In genomic region chr18:7886436-7886835, GRCh38 we compare ENCODE assay signal across 37 cellular contexts.
"Had no signal": no experiment of that assay in that cellular context is flagged by ENCODE, and none has a peak within 500 bp of the region (broad histone marks: within the 10 kb centered on the region; RNA-seq: fewer than 3 reads in every experiment).

No MANE protein-coding gene starts in this region.

- H3K4me1 Mint-ChIP-seq: activated B cell treated with CpG ODN at 0.5 μM for 24 hours; activated naive CD4-positive, alpha-beta T cell treated with anti-CD3 and anti-CD28 coated beads, Interleukin-2, amount 10 ng/mL, durations not matched to agents 7 days and 5 days; T-cell had no signal

- H3K4me3 ChIP-seq: ascending aorta, cardiac muscle cell, MG63, PC-9 had no signal

- H3K27ac ChIP-seq: ascending aorta, cardiac muscle cell, PC-9, RWPE1, VCaP had no signal

- H3K4me3 Mint-ChIP-seq: activated B cell treated with CpG ODN at 0.5 μM for 24 hours; activated CD4-positive, alpha-beta memory T cell treated with anti-CD3 and anti-CD28 coated beads for 36 hours; activated naive CD4-positive, alpha-beta T cell treated with anti-CD3 and anti-CD28 coated beads, Interleukin-2, amount 10 ng/mL, durations not matched to agents 7 days and 5 days; activated naive CD8-positive, alpha-beta T cell; activated T-cell treated with anti-CD3 and anti-CD28 coated beads, Interleukin-2, amount 50 U/mL, for 4 hours; activated T-helper 1 cell treated with anti-CD3 and anti-CD28 coated beads, Interleukin-12 subunit alpha, Interleukin-12 subunit beta, Interleukin-2, Interleukin-4 antibody, amounts not matched to agents 30 ng/mL and 10 ng/mL and 1 ng/mL, durations not matched to agents 14 hours and 24 hours and 36 hours; T-cell had no signal

- H3K27ac Mint-ChIP-seq: activated B cell treated with CpG ODN at 0.5 μM for 24 hours; activated CD4-positive, alpha-beta memory T cell treated with anti-CD3 and anti-CD28 coated beads for 36 hours; activated naive CD4-positive, alpha-beta T cell treated with anti-CD3 and anti-CD28 coated beads, Interleukin-2, amount 10 ng/mL, durations not matched to agents 7 days and 5 days; activated naive CD8-positive, alpha-beta T cell; activated T-helper 1 cell treated with anti-CD3 and anti-CD28 coated beads, Interleukin-12 subunit alpha, Interleukin-12 subunit beta, Interleukin-2, Interleukin-4 antibody, amounts not matched to agents 30 ng/mL and 10 ng/mL and 1 ng/mL, durations not matched to agents 14 hours and 24 hours and 36 hours; T-cell had no signal

- DNase-seq: activated B cell treated with CpG ODN at 0.5 μM for 24 hours; activated CD4-positive, alpha-beta memory T cell treated with anti-CD3 and anti-CD28 coated beads for 36 hours; activated CD4-positive, alpha-beta T cell treated with anti-CD3 and anti-CD28 coated beads for 4 hours; activated CD4-positive, alpha-beta T cell treated with anti-CD3 and anti-CD28 coated beads, Interleukin-2, amount 50 U/mL, for 1 hour; activated CD4-positive, CD25-positive, alpha-beta regulatory T cell treated with anti-CD3 and anti-CD28 coated beads, Interleukin-2, amount 50 U/mL, for 72 hours; activated CD8-positive, alpha-beta memory T cell treated with anti-CD3 and anti-CD28 coated beads, Interleukin-2, amount 50 U/mL, for 4 hours; activated effector memory CD4-positive, alpha-beta T cell treated with Interleukin-2 at 50 U/mL for 16 hours; activated naive CD4-positive, alpha-beta T cell treated with anti-CD3 and anti-CD28 coated beads, Interleukin-2, amount 10 ng/mL, durations not matched to agents 7 days and 5 days; activated T-cell treated with anti-CD3 and anti-CD28 coated beads for 4 hours; activated T-cell treated with anti-CD3 and anti-CD28 coated beads, Interleukin-2, amount 50 U/mL, for 4 hours; amygdala; Kasumi-1; KG1; MG63; NCI-H1048; NCI-H1105 treated with DMSO at 0.1 percent for 48 hours; NCI-H1436; NCI-H1694; NCI-H1930; NCI-H2081 treated with DMSO at 0.1 percent for 48 hours; NCI-H2227 treated with DMSO at 0.1 percent for 48 hours; NCI-H446 treated with DMSO at 0.1 percent for 48 hours; NCI-H524; NCI-H69; PC-9; SIG-M5; T-cell; T-helper 9 cell had no signal

- H3K36me3 ChIP-seq: ascending aorta, cardiac muscle cell, MG63 had no signal

- ATAC-seq: activated T-cell treated with anti-CD3 and anti-CD28 coated beads, Interleukin-2, amount 50 U/mL, for 4 hours; Right ventricle myocardium inferior; SK-N-SH treated with all-trans-retinoic acid at 6 μM for 48 hours; T-cell had no signal

- H3K36me3 Mint-ChIP-seq: activated CD4-positive, alpha-beta memory T cell treated with anti-CD3 and anti-CD28 coated beads for 36 hours; activated naive CD4-positive, alpha-beta T cell treated with anti-CD3 and anti-CD28 coated beads, Interleukin-2, amount 10 ng/mL, durations not matched to agents 7 days and 5 days; activated naive CD8-positive, alpha-beta T cell; T-cell had no signal

- H3K9me3 Mint-ChIP-seq: activated CD4-positive, alpha-beta memory T cell treated with anti-CD3 and anti-CD28 coated beads for 36 hours; activated naive CD4-positive, alpha-beta T cell treated with anti-CD3 and anti-CD28 coated beads, Interleukin-2, amount 10 ng/mL, durations not matched to agents 7 days and 5 days; activated T-cell treated with anti-CD3 and anti-CD28 coated beads, Interleukin-2, amount 50 U/mL, for 4 hours; activated T-helper 1 cell treated with anti-CD3 and anti-CD28 coated beads, Interleukin-12 subunit alpha, Interleukin-12 subunit beta, Interleukin-2, Interleukin-4 antibody, amounts not matched to agents 30 ng/mL and 10 ng/mL and 1 ng/mL, durations not matched to agents 14 hours and 24 hours and 36 hours; central memory CD8-positive, alpha-beta T cell had no signal

- H3K27me3 ChIP-seq: ascending aorta, cardiac muscle cell, MG63 had no signal

- H3K4me2 ChIP-seq: PC-9 had no signal
